In genomic region chr2:19150726-19151125, GRCh38 we compare ENCODE assay signal across 8 cellular contexts.
"Had no signal": no experiment of that assay in that cellular context is flagged by ENCODE, and none has a peak within 500 bp of the region (broad histone marks: within the 10 kb centered on the region; RNA-seq: fewer than 3 reads in every experiment).

No MANE protein-coding gene starts in this region.

- FAIRE-seq: G401.6, GM12878, GM12891, GM12892, GM18507, GM19239 had no signal

- ATAC-seq: GM12878 had no signal

- H3K4me3 ChIP-seq: GM12878 had no signal

- DNase-seq: GDM1, GF-D8 had no signal
